In the genomic region with DNA sequence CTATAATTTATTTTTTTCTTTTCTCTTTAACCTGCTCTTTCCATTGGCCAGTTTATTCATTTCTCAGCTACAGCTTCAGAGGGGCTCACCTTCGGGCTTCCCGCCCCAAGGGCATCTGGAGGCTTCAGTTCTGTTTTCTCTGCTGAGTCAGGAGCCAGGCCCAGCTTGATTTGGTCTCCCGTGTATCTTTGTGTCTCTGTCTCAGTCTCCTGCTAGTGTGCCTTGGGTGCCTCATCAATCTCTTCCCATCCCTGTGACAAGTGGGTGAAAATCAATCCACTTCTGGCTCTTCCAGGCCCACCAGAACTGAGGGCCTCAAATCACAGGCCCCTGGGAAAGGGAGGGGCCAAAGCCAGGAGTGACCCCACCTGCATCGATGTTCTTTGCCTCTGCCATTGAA, we compare ENCODE assay signal across 13 cellular contexts.
DNase-seq lines count a peak whose midpoint lies in the region; ATAC-seq lines count a peak whose summit lies in the region.
"Had no signal": no experiment of that assay in that cellular context is flagged by ENCODE, and none has a peak within 500 bp of the region (broad histone marks: within the 10 kb centered on the region; RNA-seq: fewer than 3 reads in every experiment).

No MANE protein-coding gene starts in this region.

- no peak for ATAC-seq in activated CD8-positive, alpha-beta T cell treated with anti-CD3 and anti-CD28 coated beads, Interleukin-2, amount 10 ng/mL, durations not matched to agents 7 days and 5 days
- no peak for ATAC-seq in effector memory CD8-positive, alpha-beta T cell (replicated peaks)
- ATAC-seq in HG03159 (IDR thresholded peaks at IDR 0.05; ENCODE audit: unreplicated experiment) = no peak

- H3K4me1 Mint-ChIP-seq in activated CD8-positive, alpha-beta T cell treated with anti-CD3 and anti-CD28 coated beads, Interleukin-2, amount 10 ng/mL, durations not matched to agents 7 days and 5 days (ENCODE audit: low read depth) = peaks cover 56% of the 10 kb centered on the region
- peaks cover 33 to 45% of the 10 kb centered on the region in 2 donors for H3K4me1 Mint-ChIP-seq in effector memory CD8-positive, alpha-beta T cell (ENCODE audit: low read depth in 2 of 2)
- peaks cover 5% of the 10 kb centered on the region for H3K4me1 Mint-ChIP-seq in activated T-helper 2 cell treated with anti-CD3 and anti-CD28 coated beads, Interferon-gamma antibody, Interleukin-2, Interleukin-4, amounts not matched to agents 10 μg/mL and 5 μg/mL and 100 μg/mL, durations not matched to agents 14 hours and 24 hours and 36 hours (ENCODE audit: low read depth)

- H3K36me3 Mint-ChIP-seq in activated CD8-positive, alpha-beta T cell treated with anti-CD3 and anti-CD28 coated beads, Interleukin-2, amount 10 ng/mL, durations not matched to agents 7 days and 5 days (ENCODE audit: low read depth) = peaks cover 37% of the 10 kb centered on the region
- H3K36me3 Mint-ChIP-seq in effector memory CD8-positive, alpha-beta T cell (ENCODE audit: insufficient read depth) = peaks cover 14% of the 10 kb centered on the region
- H3K36me3 Mint-ChIP-seq in activated T-helper 2 cell treated with anti-CD3 and anti-CD28 coated beads, Interferon-gamma antibody, Interleukin-2, Interleukin-4, amounts not matched to agents 10 μg/mL and 5 μg/mL and 100 μg/mL, durations not matched to agents 14 hours and 24 hours and 36 hours (ENCODE audit: low read depth) = peaks cover 11% of the 10 kb centered on the region

- no peaks in the 10 kb centered on the region for H3K9me3 Mint-ChIP-seq in activated CD8-positive, alpha-beta T cell treated with anti-CD3 and anti-CD28 coated beads, Interleukin-2, amount 10 ng/mL, durations not matched to agents 7 days and 5 days (ENCODE audit: insufficient read depth)
- no peaks in the 10 kb centered on the region for H3K9me3 Mint-ChIP-seq in effector memory CD8-positive, alpha-beta T cell
- no peaks in the 10 kb centered on the region for H3K9me3 Mint-ChIP-seq in activated T-helper 2 cell treated with anti-CD3 and anti-CD28 coated beads, Interferon-gamma antibody, Interleukin-2, Interleukin-4, amounts not matched to agents 10 μg/mL and 5 μg/mL and 100 μg/mL, durations not matched to agents 14 hours and 24 hours and 36 hours
- H3K9me3 Mint-ChIP-seq: activated B cell treated with CpG ODN at 0.5 μM for 24 hours had no signal

- peak; percentile 7 to 13 for DNase-seq in activated T-cell treated with anti-CD3 and anti-CD28 coated beads, Interleukin-2, amount 50 U/mL, for 48 hours
- DNase-seq in activated T-cell treated with anti-CD3 and anti-CD28 coated beads, Interleukin-2, amount 50 U/mL, for 1 hour = no peak
- DNase-seq in activated CD8-positive, alpha-beta T cell treated with anti-CD3 and anti-CD28 coated beads, Interleukin-2, amount 10 ng/mL, durations not matched to agents 7 days and 5 days = no peak
- DNase-seq in effector memory CD8-positive, alpha-beta T cell = no peak
- peak; percentile 3 for DNase-seq in stimulated activated CD8-positive, alpha-beta memory T cell treated with anti-CD3 and anti-CD28 coated beads, Interleukin-4, amount 100 ng/mL, for 48 hours
- no peak for DNase-seq in activated T-helper 2 cell treated with anti-CD3 and anti-CD28 coated beads, Interferon-gamma antibody, Interleukin-2, Interleukin-4, amounts not matched to agents 10 μg/mL and 5 μg/mL and 100 μg/mL, durations not matched to agents 14 hours and 24 hours and 36 hours (ENCODE audit: low spot score)
- DNase-seq in NCI-H2171 (lab: John Stamatoyannopoulos, UW) = no peak
- DNase-seq: activated B cell treated with CpG ODN at 0.5 μM for 24 hours, kidney glomerular epithelial cell, NCI-H2081 treated with DMSO at 0.1 percent for 48 hours, pancreas, uterus had no signal

- H3K27me3 Mint-ChIP-seq in activated CD8-positive, alpha-beta T cell treated with anti-CD3 and anti-CD28 coated beads, Interleukin-2, amount 10 ng/mL, durations not matched to agents 7 days and 5 days (ENCODE audit: low read depth) = no peaks in the 10 kb centered on the region
- no peaks in the 10 kb centered on the region for H3K27me3 Mint-ChIP-seq in effector memory CD8-positive, alpha-beta T cell
- H3K27me3 Mint-ChIP-seq in activated T-helper 2 cell treated with anti-CD3 and anti-CD28 coated beads, Interferon-gamma antibody, Interleukin-2, Interleukin-4, amounts not matched to agents 10 μg/mL and 5 μg/mL and 100 μg/mL, durations not matched to agents 14 hours and 24 hours and 36 hours (ENCODE audit: low read depth) = no peaks in the 10 kb centered on the region
- H3K27me3 Mint-ChIP-seq: activated B cell treated with CpG ODN at 0.5 μM for 24 hours had no signal

- POLR2A ChIA-PET in activated CD8-positive, alpha-beta T cell treated with anti-CD3 and anti-CD28 coated beads, Interleukin-2, amount 10 ng/mL, durations not matched to agents 7 days and 5 days (lab: Charles Lee) = interaction anchor here (1.2 to 2.5 kb wide), 2 partner anchors 58 to 74 kb away, joined by 5 to 13 read pairs; no protein-coding TSS in a partner anchor

- CTCF ChIA-PET in activated CD8-positive, alpha-beta T cell treated with anti-CD3 and anti-CD28 coated beads, Interleukin-2, amount 10 ng/mL, durations not matched to agents 7 days and 5 days (lab: Charles Lee) = interaction anchor here (0.7 to 6.1 kb wide), 21 partner anchors 8 to 429 kb away, joined by 3 to 196 read pairs (median 10); no protein-coding TSS in a partner anchor

- no peak overlapping the region for H3K4me3 Mint-ChIP-seq in activated CD8-positive, alpha-beta T cell treated with anti-CD3 and anti-CD28 coated beads, Interleukin-2, amount 10 ng/mL, durations not matched to agents 7 days and 5 days
- peak overlapping the region; percentile 61 to 64 for H3K4me3 Mint-ChIP-seq in effector memory CD8-positive, alpha-beta T cell
- H3K4me3 Mint-ChIP-seq in activated T-helper 2 cell treated with anti-CD3 and anti-CD28 coated beads, Interferon-gamma antibody, Interleukin-2, Interleukin-4, amounts not matched to agents 10 μg/mL and 5 μg/mL and 100 μg/mL, durations not matched to agents 14 hours and 24 hours and 36 hours (ENCODE audit: low read depth) = no peak overlapping the region
- H3K4me3 Mint-ChIP-seq: activated B cell treated with CpG ODN at 0.5 μM for 24 hours had no signal

- H3K27ac Mint-ChIP-seq in activated CD8-positive, alpha-beta T cell treated with anti-CD3 and anti-CD28 coated beads, Interleukin-2, amount 10 ng/mL, durations not matched to agents 7 days and 5 days = peak overlapping the region; percentile 96
- peak overlapping the region; percentile 91 to 93 for H3K27ac Mint-ChIP-seq in effector memory CD8-positive, alpha-beta T cell
- no peak overlapping the region for H3K27ac Mint-ChIP-seq in activated T-helper 2 cell treated with anti-CD3 and anti-CD28 coated beads, Interferon-gamma antibody, Interleukin-2, Interleukin-4, amounts not matched to agents 10 μg/mL and 5 μg/mL and 100 μg/mL, durations not matched to agents 14 hours and 24 hours and 36 hours
- H3K27ac Mint-ChIP-seq: activated B cell treated with CpG ODN at 0.5 μM for 24 hours had no signal

- intact Hi-C loops in activated T-helper 2 cell treated with anti-CD3 and anti-CD28 coated beads, Interferon-gamma antibody, Interleukin-2, Interleukin-4, amounts not matched to agents 10 μg/mL and 5 μg/mL and 100 μg/mL, durations not matched to agents 14 hours and 24 hours and 36 hours (cut with micrococcal nuclease) = loop anchor here (2.0 to 5.0 kb wide), 2 partner anchors 71 to 430 kb away; no protein-coding TSS in a partner anchor

Comparison
In these comparisons a context has a peak if more than half of its experiments do, and no peak if none do; other contexts are left out.
1. DNase-seq: peak in activated T-cell treated with anti-CD3 and anti-CD28 coated beads, Interleukin-2, amount 50 U/mL, for 48 hours (2 of 2) and stimulated activated CD8-positive, alpha-beta memory T cell treated with anti-CD3 and anti-CD28 coated beads, Interleukin-4, amount 100 ng/mL, for 48 hours (single experiment); none in activated T-cell treated with anti-CD3 and anti-CD28 coated beads, Interleukin-2, amount 50 U/mL, for 1 hour (single experiment), activated CD8-positive, alpha-beta T cell treated with anti-CD3 and anti-CD28 coated beads, Interleukin-2, amount 10 ng/mL, durations not matched to agents 7 days and 5 days (single experiment), effector memory CD8-positive, alpha-beta T cell (0 of 3), activated T-helper 2 cell treated with anti-CD3 and anti-CD28 coated beads, Interferon-gamma antibody, Interleukin-2, Interleukin-4, amounts not matched to agents 10 μg/mL and 5 μg/mL and 100 μg/mL, durations not matched to agents 14 hours and 24 hours and 36 hours (single experiment) and NCI-H2171 (single experiment).
2. H3K4me3 Mint-ChIP-seq: peak in effector memory CD8-positive, alpha-beta T cell (2 of 2); none in activated CD8-positive, alpha-beta T cell treated with anti-CD3 and anti-CD28 coated beads, Interleukin-2, amount 10 ng/mL, durations not matched to agents 7 days and 5 days (single experiment) and activated T-helper 2 cell treated with anti-CD3 and anti-CD28 coated beads, Interferon-gamma antibody, Interleukin-2, Interleukin-4, amounts not matched to agents 10 μg/mL and 5 μg/mL and 100 μg/mL, durations not matched to agents 14 hours and 24 hours and 36 hours (single experiment).